19 cellular contexts compared by ENCODE assay signal in the genomic region with DNA sequence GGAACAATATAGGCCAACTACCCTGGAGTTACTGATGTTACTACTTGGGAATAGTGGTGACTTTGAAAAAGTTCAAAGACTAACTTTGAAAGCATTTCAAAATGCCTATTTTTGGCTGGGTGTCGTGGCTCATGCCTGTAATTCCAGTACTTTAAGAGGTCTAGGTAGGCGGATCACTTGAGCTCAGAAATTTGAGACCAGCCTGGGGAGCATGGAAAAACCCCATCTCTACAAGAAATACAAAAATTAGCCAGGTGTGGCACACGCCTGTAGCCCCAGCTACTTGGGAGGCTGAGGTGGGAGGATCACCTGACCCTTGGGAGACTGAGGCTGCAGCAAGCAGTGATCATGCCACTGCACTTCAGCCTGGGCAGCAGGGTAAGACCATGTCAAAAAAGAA.
"Had no signal": no experiment of that assay in that cellular context is flagged by ENCODE, and none has a peak within 500 bp of the region (broad histone marks: within the 10 kb centered on the region; RNA-seq: fewer than 3 reads in every experiment).

No MANE protein-coding gene starts in this region.

- H3K27me3 ChIP-seq: adrenal gland, cardiac muscle cell, esophagus muscularis mucosa, heart right ventricle, pancreas, spleen had no signal

- H3K27ac Mint-ChIP-seq: activated naive CD4-positive, alpha-beta T cell treated with anti-CD3 and anti-CD28 coated beads, Interleukin-2, amount 50 U/mL, for 72 hours; dendritic cell treated with granulocyte-macrophage colony-stimulating factor and Interleukin-4, amounts not matched to agents 40 ng/mL and 50 ng/mL, for 4 days; memory B cell; stimulated activated naive B cell treated with anti-CD40 and anti-IgM and Interleukin-4, amounts not matched to agents 10 μg/mL and 1 μg/mL and 100 μg/mL, for 72 hours had no signal

- H3K36me3 ChIP-seq: adrenal gland, cardiac muscle cell, esophagus muscularis mucosa, heart right ventricle, left ventricle myocardium inferior, pancreas, spleen had no signal

- H3K4me3 Mint-ChIP-seq: memory B cell had no signal

- H3K4me3 ChIP-seq: adrenal gland, cardiac muscle cell, esophagus muscularis mucosa, heart right ventricle, left ventricle myocardium inferior, pancreas, spleen had no signal

- H3K9me3 Mint-ChIP-seq: dendritic cell treated with granulocyte-macrophage colony-stimulating factor and Interleukin-4, amounts not matched to agents 40 ng/mL and 50 ng/mL, for 4 days; stimulated activated naive B cell treated with anti-CD40 and anti-IgM and Interleukin-4, amounts not matched to agents 10 μg/mL and 1 μg/mL and 100 μg/mL, for 72 hours had no signal

- DNase-seq: activated CD4-positive, alpha-beta T cell treated with anti-CD3 and anti-CD28 coated beads, Interleukin-2, amount 50 U/mL, for 4 hours; activated CD4-positive, CD25-positive, alpha-beta regulatory T cell treated with anti-CD3 and anti-CD28 coated beads, Interleukin-2, amount 50 U/mL, for 72 hours; activated gamma-delta T cell treated with Interleukin-2 at 50 U/mL for 16 hours; adrenal gland; effector CD8-positive, alpha-beta T cell; heart right ventricle; left ventricle myocardium inferior; pancreas; spleen; stimulated activated CD4-positive, alpha-beta T cell treated with anti-CD3 and anti-CD28 coated beads, Interleukin-4, amount 100 ng/mL, for 4 hours; stimulated activated naive B cell treated with anti-CD40 and anti-IgM and Interleukin-4, amounts not matched to agents 10 μg/mL and 1 μg/mL and 100 μg/mL, for 72 hours; T-helper 2 cell had no signal

- ATAC-seq: activated naive CD4-positive, alpha-beta T cell treated with anti-CD3 and anti-CD28 coated beads, Interleukin-2, amount 50 U/mL, for 72 hours; heart right ventricle; pancreas; sciatic nerve; stimulated activated naive B cell treated with anti-CD40 and anti-IgM and Interleukin-4, amounts not matched to agents 10 μg/mL and 1 μg/mL and 100 μg/mL, for 72 hours had no signal

- H3K9me3 ChIP-seq: adrenal gland, esophagus muscularis mucosa, heart right ventricle, left ventricle myocardium inferior, pancreas, spleen had no signal

- FAIRE-seq: pancreas had no signal

- H3K27ac ChIP-seq: adrenal gland, cardiac muscle cell, esophagus muscularis mucosa, left ventricle myocardium inferior, pancreas, spleen, VCaP had no signal

- H3K36me3 Mint-ChIP-seq: memory B cell had no signal
